24 cellular contexts compared by ENCODE assay signal in the genomic region with DNA sequence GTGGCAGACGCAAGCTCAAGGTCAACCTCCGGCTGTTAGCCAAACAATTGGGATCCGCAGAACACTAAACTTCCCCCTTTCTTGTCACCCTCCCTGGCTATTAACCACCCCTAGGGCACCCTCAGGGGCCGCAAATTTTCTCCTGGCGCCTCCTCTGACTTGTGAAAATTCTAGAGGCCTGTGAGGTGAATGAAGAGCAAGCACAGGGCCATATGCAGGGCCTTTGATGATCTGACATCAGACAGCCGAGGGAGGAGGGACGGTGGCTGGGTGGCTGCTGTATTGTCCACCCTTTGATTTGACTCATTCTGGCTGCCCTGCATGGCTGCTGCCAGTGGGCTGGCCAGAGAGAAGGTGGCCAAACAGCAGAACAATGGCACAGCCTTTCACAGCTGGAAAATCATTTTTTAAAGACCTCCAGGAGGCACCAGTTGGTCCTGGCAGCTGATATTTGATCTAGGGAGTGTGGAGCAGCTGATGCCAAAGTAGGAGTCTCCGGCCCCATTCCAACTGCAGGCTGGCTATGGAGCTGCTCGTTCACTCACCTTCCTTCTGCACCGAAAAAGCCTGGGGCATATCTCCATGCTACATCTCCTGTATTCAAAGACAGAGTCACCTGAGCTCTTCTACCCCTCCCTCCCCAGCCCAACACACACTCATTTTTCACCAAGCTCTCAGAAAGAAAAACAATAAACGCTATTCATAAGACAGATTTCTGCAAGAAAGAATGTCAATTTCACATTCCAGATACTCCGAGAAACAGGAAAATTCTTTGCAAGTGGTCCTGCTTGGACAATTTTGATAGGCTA. TPM values are rescaled to one million over a fixed set of nuclear protein-coding genes. Genes with fewer than 3 reads are reported as not detected.
DNase-seq lines count a peak whose midpoint lies in the region; ATAC-seq, FAIRE-seq and TF ChIP-seq lines count a peak whose summit lies in the region.
"Had no signal": no experiment of that assay in that cellular context is flagged by ENCODE, and none has a peak within 500 bp of the region (broad histone marks: within the 10 kb centered on the region; RNA-seq: fewer than 3 reads in every experiment).

No MANE protein-coding gene starts in this region.

- H3K9ac ChIP-seq in K562 (ENCODE audit: insufficient read depth in 1 of 2, low read depth in 2 of 2, low read length in 2 of 2): no peak overlapping the region
- H3K9ac ChIP-seq: GM23248 had no signal

- DNase-seq in NCI-H1417 (lab: John Stamatoyannopoulos, UW): peak in 2 of 3 experiments; percentile 21 to 60
- DNase-seq in NCI-H1417 treated with DMSO at 0.1 percent for 48 hours (lab: John Stamatoyannopoulos, UW): no peak
- DNase-seq in NCI-H2107 treated with DMSO at 0.1 percent for 48 hours (lab: John Stamatoyannopoulos, UW; ENCODE audit: unreplicated experiment): peak; percentile 30
- DNase-seq in K562 (ENCODE audit: extremely low read depth in 1 of 4, low spot score in 3 of 4): no peak
- peak; percentile 34 for DNase-seq in retina
- no peak for DNase-seq in left ventricle myocardium inferior
- DNase-seq: activated CD8-positive, alpha-beta memory T cell treated with anti-CD3 and anti-CD28 coated beads for 24 hours; amygdala; DND-41; GM23248; kidney; NCI-H774; RPMI8226; stimulated activated CD4-positive, alpha-beta T cell treated with anti-CD3 and anti-CD28 coated beads, Interleukin-4, amount 100 ng/mL, for 4 hours; T-cell; thyroid gland had no signal

- no TSS peak for BruUV-seq in K562 (replicated peaks; lab: Mats Ljungman, UMichigan)

- in situ Hi-C loops in K562 (cut with MboI): no loop called here

- no peak overlapping the region for H3K4me3 ChIP-seq in K562
- no peak overlapping the region for H3K4me3 ChIP-seq in left ventricle myocardium inferior
- H3K4me3 ChIP-seq: GM23248, thyroid gland had no signal

- no peaks in the 10 kb centered on the region for H3K36me3 ChIP-seq in K562 (ENCODE audit: control insufficient read depth, insufficient read depth, low read length)
- no peaks in the 10 kb centered on the region for H3K36me3 ChIP-seq in left ventricle myocardium inferior
- H3K36me3 ChIP-seq: thyroid gland had no signal

- H3K9me1 ChIP-seq in K562 (ENCODE audit: control insufficient read depth, insufficient read depth, low read length): no peaks in the 10 kb centered on the region

- no peak for TF ChIP-seq RAD21 in K562 (CRISPR knock-in tag; conservative IDR thresholded peaks at IDR 0.05 in 1 of 2, IDR thresholded peaks at IDR 0.05 in 1 of 2)

- H3K4me1 ChIP-seq in K562 (replicated peaks in 1 of 2; ENCODE audit: control insufficient read depth in 2 of 2, insufficient read depth in 2 of 2, low read length in 2 of 2) (no peaks in the 10 kb centered on the region; a peak in 2 of 5 replicates), left ventricle myocardium inferior (no peaks in the 10 kb centered on the region)
- H3K4me1 ChIP-seq: thyroid gland had no signal

- no peaks in the 10 kb centered on the region for H4K20me1 ChIP-seq in K562 (replicated peaks; ENCODE audit: control insufficient read depth, insufficient read depth, low read length)

- no peaks in the 10 kb centered on the region for H3K79me2 ChIP-seq in K562 (ENCODE audit: control insufficient read depth, insufficient read depth, low read length)

- intact Hi-C loops in K562 (cut with micrococcal nuclease): no loop called here
- intact Hi-C loops in left ventricle myocardium inferior (cut with micrococcal nuclease): no loop called here

- TF ChIP-seq EP300 in K562 (IDR thresholded peaks at IDR 0.05; ENCODE audit: low read length): no peak

- FAIRE-seq in K562 (lab: Jason Lieb, UNC): no peak
- FAIRE-seq: colon, kidney had no signal

- no peaks in the 10 kb centered on the region; a peak in 2 of 5 replicates for H3K27me3 ChIP-seq in K562 (ENCODE audit: control insufficient read depth in 2 of 2, insufficient read depth in 2 of 2, low read length in 2 of 2)
- H3K27me3 ChIP-seq in left ventricle myocardium inferior (ENCODE audit: low read depth): peaks cover 85% of the 10 kb centered on the region
- H3K27me3 ChIP-seq: thyroid gland had no signal

- WGBS in K562 (ENCODE audit: insufficient coverage, low coverage, missing lambda C conversion rate): 48% methylated on average over 11 of the region's 12 CpGs

- no peak for TF ChIP-seq POLR2A in K562 (conservative IDR thresholded peaks at IDR 0.05)

- TF ChIP-seq CTCF in K562 (IDR thresholded peaks at IDR 0.05 in 2 of 3, conservative IDR thresholded peaks at IDR 0.05 in 1 of 3; ENCODE audit: insufficient read depth in 2 of 3, low read depth in 1 of 3, low read length in 3 of 3) (no peak), left ventricle myocardium inferior (IDR thresholded peaks at IDR 0.05; ENCODE audit: borderline replicate concordance) (no peak)

- H3K4me2 ChIP-seq in K562 (ENCODE audit: insufficient read depth, low read length): no peak overlapping the region

- ATAC-seq in K562 (peak; percentile 36; the same call in 2 of the 3 replicates), GM21528 (IDR thresholded peaks at IDR 0.05; ENCODE audit: low FRiP score, unreplicated experiment) (no peak), HG03378 (IDR thresholded peaks at IDR 0.05; ENCODE audit: unreplicated experiment) (no peak)
- ATAC-seq: activated T-helper 17 cell treated with anti-CD3 and anti-CD28 coated beads, Interleukin-2, amount 50 U/mL, for 72 hours; T-cell had no signal

- POLR2A ChIA-PET in K562 (lab: Yijun Ruan, JAX): no interaction called here

- H2AFZ ChIP-seq in K562 (ENCODE audit: low read depth, low read length): no peak overlapping the region; the same call in 1 of the 2 replicates
- H2AFZ ChIP-seq: GM23248 had no signal

- CTCF ChIA-PET in K562 (lab: Yijun Ruan, JAX; ENCODE audit: low intra/inter-chr PET ratio): no interaction called here

- H3K27ac ChIP-seq in K562 (ENCODE audit: extremely low read depth, low read depth, low read length) (no peak overlapping the region), left ventricle myocardium inferior (replicated peaks) (no peak overlapping the region)
- H3K27ac ChIP-seq: C4-2B, GM23248, thyroid gland had no signal

- H3K9me3 ChIP-seq in K562 (replicated peaks; ENCODE audit: control insufficient read depth, insufficient read depth, low read depth, low read length): no peaks in the 10 kb centered on the region
- no peaks in the 10 kb centered on the region for H3K9me3 ChIP-seq in left ventricle myocardium inferior (replicated peaks)
- H3K9me3 ChIP-seq: thyroid gland had no signal

TF ChIP-seq in K562, 482 proteins besides CTCF, POLR2A, EP300 and RAD21 (continues in another document):
- TF ChIP-seq, protein P1, sequence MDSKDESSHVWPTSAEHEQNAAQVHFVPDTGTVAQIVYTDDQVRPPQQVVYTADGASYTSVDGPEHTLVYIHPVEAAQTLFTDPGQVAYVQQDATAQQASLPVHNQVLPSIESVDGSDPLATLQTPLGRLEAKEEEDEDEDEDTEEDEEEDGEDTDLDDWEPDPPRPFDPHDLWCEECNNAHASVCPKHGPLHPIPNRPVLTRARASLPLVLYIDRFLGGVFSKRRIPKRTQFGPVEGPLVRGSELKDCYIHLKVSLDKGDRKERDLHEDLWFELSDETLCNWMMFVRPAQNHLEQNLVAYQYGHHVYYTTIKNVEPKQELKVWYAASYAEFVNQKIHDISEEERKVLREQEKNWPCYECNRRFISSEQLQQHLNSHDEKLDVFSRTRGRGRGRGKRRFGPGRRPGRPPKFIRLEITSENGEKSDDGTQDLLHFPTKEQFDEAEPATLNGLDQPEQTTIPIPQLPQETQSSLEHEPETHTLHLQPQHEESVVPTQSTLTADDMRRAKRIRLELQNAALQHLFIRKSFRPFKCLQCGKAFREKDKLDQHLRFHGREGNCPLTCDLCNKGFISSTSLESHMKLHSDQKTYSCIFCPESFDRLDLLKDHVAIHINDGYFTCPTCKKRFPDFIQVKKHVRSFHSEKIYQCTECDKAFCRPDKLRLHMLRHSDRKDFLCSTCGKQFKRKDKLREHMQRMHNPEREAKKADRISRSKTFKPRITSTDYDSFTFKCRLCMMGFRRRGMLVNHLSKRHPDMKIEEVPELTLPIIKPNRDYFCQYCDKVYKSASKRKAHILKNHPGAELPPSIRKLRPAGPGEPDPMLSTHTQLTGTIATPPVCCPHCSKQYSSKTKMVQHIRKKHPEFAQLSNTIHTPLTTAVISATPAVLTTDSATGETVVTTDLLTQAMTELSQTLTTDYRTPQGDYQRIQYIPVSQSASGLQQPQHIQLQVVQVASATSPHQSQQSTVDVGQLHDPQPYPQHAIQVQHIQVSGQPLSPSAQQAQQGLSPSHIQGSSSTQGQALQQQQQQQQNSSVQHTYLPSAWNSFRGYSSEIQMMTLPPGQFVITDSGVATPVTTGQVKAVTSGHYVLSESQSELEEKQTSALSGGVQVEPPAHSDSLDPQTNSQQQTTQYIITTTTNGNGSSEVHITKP (IDR thresholded peaks at IDR 0.05; ENCODE audit: partially characterized antibody): no peak
- TF ChIP-seq, protein P2, sequence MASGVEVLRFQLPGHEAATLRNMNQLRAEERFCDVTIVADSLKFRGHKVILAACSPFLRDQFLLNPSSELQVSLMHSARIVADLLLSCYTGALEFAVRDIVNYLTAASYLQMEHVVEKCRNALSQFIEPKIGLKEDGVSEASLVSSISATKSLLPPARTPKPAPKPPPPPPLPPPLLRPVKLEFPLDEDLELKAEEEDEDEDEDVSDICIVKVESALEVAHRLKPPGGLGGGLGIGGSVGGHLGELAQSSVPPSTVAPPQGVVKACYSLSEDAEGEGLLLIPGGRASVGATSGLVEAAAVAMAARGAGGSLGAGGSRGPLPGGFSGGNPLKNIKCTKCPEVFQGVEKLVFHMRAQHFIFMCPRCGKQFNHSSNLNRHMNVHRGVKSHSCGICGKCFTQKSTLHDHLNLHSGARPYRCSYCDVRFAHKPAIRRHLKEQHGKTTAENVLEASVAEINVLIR (CRISPR knock-in tag; IDR thresholded peaks at IDR 0.05): no peak

RNA-seq across cellular contexts. Expression of a gene that starts 44.9 kb away (rescaled TPM):
- not detected in 2 replicates for total RNA-seq in K562 (2011; cell fraction: chromatin; rRNA removed; ENCODE audit: low replicate concordance)
- not detected in 2 replicates for total RNA-seq in K562 (2011; cell fraction: nucleolus; rRNA removed)
- not detected in 2 replicates for total RNA-seq in K562 (2011; cell fraction: nucleoplasm; rRNA removed)
- 0.09 TPM in 1 of 2 replicates, not detected in the other for total RNA-seq in K562 (2014; rRNA removed)
- total RNA-seq in K562 (2014; rRNA removed; fragmentation: Illumina TruSeq; extraction: Trizol): not detected in 2 replicates
- not detected in 2 replicates for total RNA-seq in K562 (2015; rRNA removed; fragmentation: Illumina TruSeq; extraction: Trizol)
- 0.11 TPM in 2 replicates for total RNA-seq in K562 (2021)
- polyA plus RNA-seq in K562 (2011; rRNA removed): not detected in 2 replicates
- polyA plus RNA-seq in K562 (2011; cell fraction: cytosol; rRNA removed): not detected in 2 replicates
- 0.06 and 0.09 TPM in 2 replicates for polyA plus RNA-seq in K562 (2011; cell fraction: nucleus; rRNA removed)
- polyA plus RNA-seq in K562 (2012): 0.07 TPM in 1 of 2 replicates, not detected in the other
- 0.06 TPM in 1 of 2 replicates, not detected in the other for polyA plus RNA-seq in K562 (2014; fragmentation: Illumina TruSeq; extraction: Trizol)
- polyA plus RNA-seq in K562 (2014; fragmentation: Nextera tagmentation; extraction: Ambion mirVana): not detected
- polyA plus RNA-seq in K562 (2014; rRNA removed): not detected in 2 replicates
- polyA minus RNA-seq in K562 (2011; rRNA and poly(A)+ RNA removed): not detected in 2 replicates
- polyA minus RNA-seq in K562 (2011; cell fraction: cytosol; rRNA and poly(A)+ RNA removed): not detected in 2 replicates
- polyA minus RNA-seq in K562 (2011; cell fraction: nucleus; rRNA and poly(A)+ RNA removed): not detected in 2 replicates
- not detected for total RNA-seq in left ventricle myocardium inferior
- total RNA-seq: A172; activated T-helper 17 cell treated with anti-CD3 and anti-CD28 coated beads, Interleukin-2, amount 50 U/mL, for 72 hours; glomerular endothelial cell; GM23248; kidney; skeletal muscle tissue; T-cell; thyroid gland had no signal
- polyA plus RNA-seq: GM23248 had no signal

Comparison
In these comparisons a context has a peak if more than half of its experiments do, and no peak if none do; other contexts are left out.
1. DNase-seq: peak in NCI-H1417 (2 of 3), NCI-H2107 treated with DMSO at 0.1 percent for 48 hours (single experiment) and retina (single experiment); none in NCI-H1417 treated with DMSO at 0.1 percent for 48 hours (single experiment), K562 (0 of 4) and left ventricle myocardium inferior (single experiment).